1 cellular context compared by ENCODE assay signal in the genomic region with DNA sequence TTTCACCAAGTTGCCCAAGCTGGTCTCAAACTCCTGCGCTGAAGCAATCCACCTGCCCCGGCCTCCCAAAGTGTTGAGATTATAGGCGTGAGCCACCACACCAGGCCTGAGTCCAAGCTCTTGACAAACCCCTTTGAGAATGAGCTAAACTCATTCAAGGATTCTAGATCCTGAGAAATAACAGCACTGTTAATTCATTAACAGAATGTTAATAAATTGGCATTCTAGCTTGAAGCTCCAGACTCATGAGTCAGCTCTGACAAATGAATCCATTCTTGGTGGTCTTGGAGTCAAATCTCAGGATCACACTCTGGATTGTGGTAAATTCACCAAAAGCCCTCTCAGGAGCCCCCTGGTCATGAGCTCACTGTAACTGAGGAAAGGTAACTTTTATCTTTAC.
TF ChIP-seq lines count a peak whose summit lies in the region.

No MANE protein-coding gene starts in this region.

TF ChIP-seq in GM23338, 12 proteins besides CTCF, POLR2A, EP300 and RAD21 (continued from another document):
- no peak for TF ChIP-seq STAT1 (IDR thresholded peaks at IDR 0.05; ENCODE audit: unreplicated experiment)
- no peak for TF ChIP-seq POLR2AphosphoS5 (IDR thresholded peaks at IDR 0.05; ENCODE audit: low read depth)
- TF ChIP-seq JUNB (IDR thresholded peaks at IDR 0.05; ENCODE audit: unreplicated experiment): no peak
- TF ChIP-seq ZNF114 (CRISPR knock-in tag; IDR thresholded peaks at IDR 0.05): no peak
- TF ChIP-seq NANOG (IDR thresholded peaks at IDR 0.05; ENCODE audit: borderline replicate concordance): no peak
- TF ChIP-seq ZNF331 (CRISPR knock-in tag; IDR thresholded peaks at IDR 0.05; ENCODE audit: low read depth): no peak
- TF ChIP-seq ZNF462 (CRISPR knock-in tag; IDR thresholded peaks at IDR 0.05): no peak
- TF ChIP-seq EZH2 (IDR thresholded peaks at IDR 0.05; ENCODE audit: low read depth, unreplicated experiment): no peak
- TF ChIP-seq EZH2phosphoT487 (IDR thresholded peaks at IDR 0.05; ENCODE audit: unreplicated experiment): no peak
- TF ChIP-seq CREB1 (CRISPR knock-in tag; IDR thresholded peaks at IDR 0.05; ENCODE audit: low read depth): no peak
